9 cellular contexts compared by ENCODE assay signal in genomic region chr12:54052745-54053624, GRCh38. TPM values are rescaled to one million over a fixed set of nuclear protein-coding genes. Genes with fewer than 3 reads are reported as not detected.
A peak's percentile ranks its signal among the peaks of the same experiment; 100 is the strongest.
DNase-seq lines count a peak whose midpoint lies in the region; ATAC-seq and TF ChIP-seq lines count a peak whose summit lies in the region.
"Had no signal": no experiment of that assay in that cellular context is flagged by ENCODE, and none has a peak within 500 bp of the region (broad histone marks: within the 10 kb centered on the region; RNA-seq: fewer than 3 reads in every experiment).

No MANE protein-coding gene starts in this region.

- peak; percentile 80 for ATAC-seq in HG02798 (IDR thresholded peaks at IDR 0.05; ENCODE audit: poor library complexity, unreplicated experiment)

- TF ChIP-seq CTCF in sigmoid colon (IDR thresholded peaks at IDR 0.05), result no peak
- no peak for TF ChIP-seq CTCF in prostate gland (IDR thresholded peaks at IDR 0.05)
- TF ChIP-seq CTCF in chondrocyte (IDR thresholded peaks at IDR 0.05), result no peak

- H3K27me3 ChIP-seq in SJSA1 (replicated peaks) (no peaks in the 10 kb centered on the region), sigmoid colon (peaks cover 39 to 78% (median 66%) of the 10 kb centered on the region in 3 donors), prostate gland (replicated peaks; ENCODE audit: insufficient read depth) (peaks cover 67% of the 10 kb centered on the region)

- DNase-seq in NCI-H748 (lab: John Stamatoyannopoulos, UW; ENCODE audit: unreplicated experiment) (peak; percentile 32), NCI-H748 treated with DMSO at 0.1 percent for 48 hours (lab: John Stamatoyannopoulos, UW) (no peak), SJSA1 (ENCODE audit: low read depth in 1 of 2, low spot score in 2 of 2) (peak in 1 of 2 experiments; percentile 15), globus pallidus (ENCODE audit: low spot score) (peak; percentile 31), sigmoid colon (no peak), prostate gland (ENCODE audit: low spot score) (no peak), chondrocyte (ENCODE audit: low spot score) (no peak)

- peaks cover 21% of the 10 kb centered on the region for H3K4me1 ChIP-seq in SJSA1 (replicated peaks)
- peaks cover 0 to 41% (median 35%) of the 10 kb centered on the region in 4 donors for H3K4me1 ChIP-seq in sigmoid colon
- no peaks in the 10 kb centered on the region for H3K4me1 ChIP-seq in prostate gland (replicated peaks)

- H3K36me3 ChIP-seq in SJSA1 (peaks cover 8% of the 10 kb centered on the region; the same call in 1 of the 2 replicates), sigmoid colon (no peaks in the 10 kb centered on the region), prostate gland (no peaks in the 10 kb centered on the region)

- H3K9me3 ChIP-seq in SJSA1 (replicated peaks), result no peaks in the 10 kb centered on the region
- no peaks in the 10 kb centered on the region for H3K9me3 ChIP-seq in sigmoid colon
- H3K9me3 ChIP-seq in prostate gland, result no peaks in the 10 kb centered on the region

- peak overlapping the region; percentile 45 for H3K27ac ChIP-seq in SJSA1
- peak overlapping the region; percentile 58 to 69 (median 62) for H3K27ac ChIP-seq in sigmoid colon
- no peak overlapping the region for H3K27ac ChIP-seq in prostate gland

- TF ChIP-seq POLR2A in sigmoid colon (IDR thresholded peaks at IDR 0.05), result no peak
- no peak for TF ChIP-seq POLR2A in prostate gland (IDR thresholded peaks at IDR 0.05)

- H3K27me3 Mint-ChIP-seq in chondrocyte (ENCODE audit: low read depth), result peaks cover 90% of the 10 kb centered on the region

- WGBS in sigmoid colon, 2 donors, result 5 to 12% methylated on average over 23 of the region's 23 CpGs
- WGBS in prostate gland, result 10% methylated on average over 23 of the region's 23 CpGs

- H3K4me3 Mint-ChIP-seq in chondrocyte (ENCODE audit: unreplicated experiment), result no peak overlapping the region

- peak overlapping the region; percentile 42 for H3K4me3 ChIP-seq in SJSA1
- H3K4me3 ChIP-seq in sigmoid colon, result peak overlapping the region; percentile 40 to 61 (median 52)
- no peak overlapping the region for H3K4me3 ChIP-seq in prostate gland

- intact Hi-C loops in sigmoid colon (cut with DNase I) (loop anchor here (5.0 kb wide), 2 partner anchors 74 to 139 kb away; no protein-coding TSS in a partner anchor), prostate gland (cut with DNase I) (no loop called here)

- no peaks in the 10 kb centered on the region for H3K9me3 Mint-ChIP-seq in chondrocyte (ENCODE audit: low read depth)

- TF ChIP-seq EP300 in sigmoid colon (IDR thresholded peaks at IDR 0.05), result no peak

- H3K27ac Mint-ChIP-seq in chondrocyte (ENCODE audit: unreplicated experiment), result no peak overlapping the region

- no peaks in the 10 kb centered on the region for H3K36me3 Mint-ChIP-seq in chondrocyte (ENCODE audit: low read depth)

- H3K4me1 Mint-ChIP-seq in chondrocyte (ENCODE audit: low read depth), result peaks cover 2% of the 10 kb centered on the region

RNA-seq across cellular contexts. Expression of gene HOXC4, which starts 0.7 kb away (rescaled TPM):
- 1.4 and 2.2 TPM in 2 replicates for total RNA-seq in SJSA1 (2014; rRNA removed; shearing (Covaris generic))
- 1 to 10 TPM in 1 of 4 donors, under 1 TPM in 2, not detected in 1; 0.66 to 1.2 (median 0.71) TPM for total RNA-seq in sigmoid colon
- polyA plus RNA-seq in sigmoid colon, result under 1 TPM in 1 of 3 donors, not detected in 2; 0.38 TPM
- under 1 TPM in 1 of 2 donors, not detected in 1; 0.62 TPM for total RNA-seq in prostate gland
- total RNA-seq in chondrocyte, result not detected in 3 replicates
- polyA plus RNA-seq: AG04450 had no signal

RNA-seq across cellular contexts. Expression of gene HOXC5, which starts 20.1 kb away (rescaled TPM):
- total RNA-seq in SJSA1 (2014; rRNA removed; shearing (Covaris generic)), result not detected in 2 replicates
- total RNA-seq in sigmoid colon (1 to 10 TPM in 1 of 4 donors, not detected in 3; 1.4 TPM), prostate gland (1 to 10 TPM in 1 of 2 donors, not detected in 1; 2.8 TPM), chondrocyte (not detected in 3 replicates)
- under 1 TPM in 1 of 3 donors, not detected in 2; 0.03 TPM for polyA plus RNA-seq in sigmoid colon
- polyA plus RNA-seq: AG04450 had no signal

RNA-seq across cellular contexts. Expression of gene HOXC6, which starts 24.7 kb away (rescaled TPM):
- 2.9 and 6.2 TPM in 2 replicates for total RNA-seq in SJSA1 (2014; rRNA removed; shearing (Covaris generic))
- total RNA-seq in sigmoid colon, result not detected
- not detected for polyA plus RNA-seq in sigmoid colon
- 1 to 10 TPM in 1 of 2 donors, not detected in 1; 1.3 TPM for total RNA-seq in prostate gland
- total RNA-seq in chondrocyte, result not detected in 3 replicates

RNA-seq across cellular contexts. Expression of gene HOXC8, which starts 44.2 kb away (rescaled TPM):
- total RNA-seq in SJSA1 (2014; rRNA removed; shearing (Covaris generic)), result 0.19 and 1.3 TPM in 2 replicates
- not detected for total RNA-seq in sigmoid colon
- polyA plus RNA-seq in sigmoid colon, result 1 to 10 TPM in 1 of 3 donors, not detected in 2; 1.8 TPM
- total RNA-seq in prostate gland, result under 1 TPM in 1 of 2 donors, not detected in 1; 0.62 TPM
- total RNA-seq in chondrocyte, result not detected in 3 replicates

RNA-seq across cellular contexts. Expression of gene HOXC9, which starts 53.0 kb away (rescaled TPM):
- 9.6 and 14.2 TPM in 2 replicates for total RNA-seq in SJSA1 (2014; rRNA removed; shearing (Covaris generic))
- not detected for total RNA-seq in sigmoid colon
- polyA plus RNA-seq in sigmoid colon, result under 1 TPM in 1 of 3 donors, not detected in 2; 0.04 TPM
- total RNA-seq in prostate gland, result 1 to 10 TPM in 1 of 2 donors, under 1 TPM in 1; 0.23 to 3.0 TPM
- not detected in 3 replicates for total RNA-seq in chondrocyte
- polyA plus RNA-seq: AG04450 had no signal

Comparison
In these comparisons a context has a peak if more than half of its experiments do, and no peak if none do; other contexts are left out.
1. DNase-seq: peak in NCI-H748 (single experiment) and globus pallidus (single experiment); none in NCI-H748 treated with DMSO at 0.1 percent for 48 hours (single experiment), sigmoid colon (single experiment), prostate gland (single experiment) and chondrocyte (single experiment).
2. H3K27ac ChIP-seq: peak in SJSA1 (single experiment) and sigmoid colon (4 of 4); none in prostate gland (0 of 2).
3. H3K4me3 ChIP-seq: peak in SJSA1 (single experiment) and sigmoid colon (4 of 4); none in prostate gland (0 of 2).